ENCODE assay signal across 8 cellular contexts in the genomic region with DNA sequence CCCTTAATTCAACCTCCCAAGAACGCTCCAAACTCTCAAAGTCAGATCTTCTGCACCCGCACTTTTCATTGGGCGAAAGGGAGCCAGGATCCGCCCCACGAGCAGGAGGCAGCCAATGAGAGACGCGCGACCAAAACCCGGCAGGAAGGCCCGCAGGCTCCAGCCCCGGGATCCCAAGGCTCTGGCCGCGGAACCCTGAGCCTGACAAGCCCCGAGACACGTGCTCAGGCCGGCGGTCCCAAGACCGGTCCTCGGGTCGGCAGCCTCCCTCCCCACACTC. TPM values are rescaled to one million over a fixed set of nuclear protein-coding genes. Genes with fewer than 3 reads are reported as not detected.
DNase-seq lines count a peak whose midpoint lies in the region; ATAC-seq and TF ChIP-seq lines count a peak whose summit lies in the region.

No MANE protein-coding gene starts in this region.

- no peak for TF ChIP-seq POLR2A in adrenal gland (IDR thresholded peaks at IDR 0.05)
- TF ChIP-seq POLR2A in prostate gland (IDR thresholded peaks at IDR 0.05), result no peak

- WGBS in adrenal gland, 4 donors, result 0 to 7% (median 1%) methylated on average over 3 to 20 of the region's 20 CpGs
- WGBS in prostate gland, result 0% methylated on average over 20 of the region's 20 CpGs

- peak; percentile 76 for ATAC-seq in HG02623 (IDR thresholded peaks at IDR 0.05; ENCODE audit: unreplicated experiment)

- DNase-seq in NCI-H1105 treated with DMSO at 0.1 percent for 48 hours (lab: John Stamatoyannopoulos, UW) (peak; percentile 78), T follicular helper cell (ENCODE audit: low read depth) (peak; percentile 80), adrenal gland (peak; percentile 87 to 93 (median 92)), left ventricle myocardium inferior (peak; percentile 91), prostate gland (ENCODE audit: low spot score) (peak; percentile 88), ureter (ENCODE audit: low spot score) (peak; percentile 91)

- TF ChIP-seq CTCF in GM12875 (IDR thresholded peaks at IDR 0.05; ENCODE audit: borderline replicate concordance, insufficient read depth, low read depth, low read length), result no peak
- no peak for TF ChIP-seq CTCF in adrenal gland (IDR thresholded peaks at IDR 0.05)
- no peak for TF ChIP-seq CTCF in left ventricle myocardium inferior (IDR thresholded peaks at IDR 0.05; ENCODE audit: borderline replicate concordance)
- no peak for TF ChIP-seq CTCF in prostate gland (IDR thresholded peaks at IDR 0.05)

- H3K4me1 ChIP-seq in adrenal gland (replicated peaks in 1 of 2) (peaks cover 16 to 35% of the 10 kb centered on the region in 2 donors), left ventricle myocardium inferior (peaks cover 52% of the 10 kb centered on the region), prostate gland (replicated peaks) (no peaks in the 10 kb centered on the region)

- no peaks in the 10 kb centered on the region for H3K9me3 ChIP-seq in adrenal gland (replicated peaks in 1 of 3)
- no peaks in the 10 kb centered on the region for H3K9me3 ChIP-seq in left ventricle myocardium inferior (replicated peaks)
- H3K9me3 ChIP-seq in prostate gland, result no peaks in the 10 kb centered on the region

- no peaks in the 10 kb centered on the region for H3K27me3 ChIP-seq in adrenal gland
- no peaks in the 10 kb centered on the region for H3K27me3 ChIP-seq in left ventricle myocardium inferior (ENCODE audit: low read depth)
- no peaks in the 10 kb centered on the region for H3K27me3 ChIP-seq in prostate gland (replicated peaks; ENCODE audit: insufficient read depth)

- H3K4me3 ChIP-seq in GM12875 (ENCODE audit: low read depth, low read length) (peak overlapping the region; percentile 96), adrenal gland (peak overlapping the region in 3 of 4 donors; percentile 30 to 95 (median 68)), left ventricle myocardium inferior (peak overlapping the region; percentile 100), prostate gland (peak overlapping the region; percentile 86 to 97)

- H3K27ac ChIP-seq in adrenal gland, result peak overlapping the region; percentile 69 to 98 (median 90)
- peak overlapping the region; percentile 98 for H3K27ac ChIP-seq in left ventricle myocardium inferior (replicated peaks)
- H3K27ac ChIP-seq in prostate gland, result peak overlapping the region; percentile 87 to 91

- H3K36me3 ChIP-seq in adrenal gland (replicated peaks in 1 of 2) (peaks cover 0 to 20% of the 10 kb centered on the region in 2 donors), left ventricle myocardium inferior (peaks cover 21% of the 10 kb centered on the region), prostate gland (no peaks in the 10 kb centered on the region)

- intact Hi-C loops in adrenal gland (cut with DNase I) (loop anchor here in 1 of 2 donors (10.0 kb wide), 1 partner anchor 240 kb away; a partner anchor contains a TSS), left ventricle myocardium inferior (cut with micrococcal nuclease) (no loop called here), prostate gland (cut with DNase I) (loop anchor here (2.0 kb wide), 1 partner anchor 38 kb away; no protein-coding TSS in a partner anchor)

RNA-seq across cellular contexts. Expression of a gene that starts 0.4 kb away (rescaled TPM):
- total RNA-seq in adrenal gland (100 to 1,000 TPM in 2 of 8 donors, 10 to 100 TPM in 6; 62.0 to 109 (median 79.9) TPM), left ventricle myocardium inferior (34.7 TPM), prostate gland (100 to 1,000 TPM in 1 of 2 donors, 10 to 100 TPM in 1; 66.3 to 119 TPM), ureter (65.2 TPM)
- 10 to 100 TPM; 27.9 to 60.5 (median 44.4) TPM for polyA plus RNA-seq in adrenal gland

RNA-seq across cellular contexts. Expression of a gene that starts 0.7 kb away (rescaled TPM):
- 10 to 100 TPM; 32.5 to 84.1 (median 42.5) TPM for total RNA-seq in adrenal gland
- 10 to 100 TPM; 17.5 to 19.6 (median 18.6) TPM for polyA plus RNA-seq in adrenal gland
- total RNA-seq in left ventricle myocardium inferior, result 17.9 TPM
- total RNA-seq in prostate gland, result 10 to 100 TPM; 29.0 to 39.7 TPM
- 11.6 TPM for total RNA-seq in ureter

RNA-seq across cellular contexts. Expression of a gene that starts 35.3 kb away (rescaled TPM):
- total RNA-seq in adrenal gland (under 1 TPM in 2 of 8 donors, not detected in 6; 0.14 to 0.28 TPM), left ventricle myocardium inferior (not detected), prostate gland (under 1 TPM in 1 of 2 donors, not detected in 1; 0.57 TPM), ureter (not detected)
- polyA plus RNA-seq in adrenal gland, result under 1 TPM in 2 of 3 donors, not detected in 1; 0.24 to 0.57 TPM

RNA-seq across cellular contexts. Expression of a gene that starts 36.4 kb away (rescaled TPM):
- 100 to 1,000 TPM in 3 of 8 donors, 10 to 100 TPM in 5; 50.4 to 144 (median 90.5) TPM for total RNA-seq in adrenal gland
- 100 to 1,000 TPM in 1 of 3 donors, 10 to 100 TPM in 2; 35.1 to 198 (median 80.6) TPM for polyA plus RNA-seq in adrenal gland
- total RNA-seq in left ventricle myocardium inferior, result 153 TPM
- total RNA-seq in prostate gland, result 10 to 100 TPM; 52.6 to 65.3 TPM
- total RNA-seq in ureter, result 133 TPM

RNA-seq across cellular contexts. Expression of a gene that starts 49.3 kb away (rescaled TPM):
- total RNA-seq in adrenal gland, result 10 to 100 TPM; 22.6 to 90.4 (median 43.3) TPM
- 10 to 100 TPM; 38.9 to 54.2 (median 40.7) TPM for polyA plus RNA-seq in adrenal gland
- not detected for total RNA-seq in left ventricle myocardium inferior
- 1 to 10 TPM; 1.6 to 9.9 TPM for total RNA-seq in prostate gland
- total RNA-seq in ureter, result 1.6 TPM

Comparison
In these comparisons a context has a peak if more than half of its experiments do, and no peak if none do; other contexts are left out.
1. Peak in every context shown above with its lines: DNase-seq, ATAC-seq, H3K4me3 ChIP-seq and H3K27ac ChIP-seq.